Comparison of ENCODE assay signal across 9 cellular contexts in the genomic region with DNA sequence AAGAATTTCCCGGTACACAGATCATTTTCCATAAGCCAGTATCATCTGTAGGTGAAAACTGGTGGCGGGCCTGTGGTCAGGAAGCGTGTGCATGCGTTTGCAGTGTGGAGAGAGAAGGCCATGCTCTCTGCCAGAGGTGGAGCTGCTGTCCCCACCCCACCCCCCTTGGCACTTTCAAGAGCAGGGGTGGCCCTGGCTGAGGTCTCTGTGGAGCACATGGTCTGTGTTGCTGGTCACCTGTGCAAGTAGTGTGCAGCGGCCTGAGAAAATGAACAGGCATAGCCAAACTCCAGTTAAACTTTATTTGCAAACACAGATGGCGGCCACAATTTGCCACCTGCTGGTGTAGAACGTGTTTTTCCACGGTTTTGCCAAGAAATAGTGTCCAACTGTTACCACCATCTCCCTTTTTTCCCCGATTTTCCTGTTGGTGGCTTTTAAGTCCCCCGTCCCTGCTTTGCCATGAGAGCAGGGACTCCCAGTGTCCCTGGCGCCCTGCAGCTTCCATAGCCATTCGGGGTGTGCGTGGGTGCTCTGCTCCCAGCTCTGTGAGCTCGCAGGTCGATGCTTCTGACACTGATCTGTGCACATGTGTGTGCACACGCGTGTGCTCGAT. TPM values are rescaled to one million over a fixed set of nuclear protein-coding genes. Genes with fewer than 3 reads are reported as not detected.
DNase-seq lines count a peak whose midpoint lies in the region; ATAC-seq and TF ChIP-seq lines count a peak whose summit lies in the region.
"Had no signal": no experiment of that assay in that cellular context is flagged by ENCODE, and none has a peak within 500 bp of the region (broad histone marks: within the 10 kb centered on the region; RNA-seq: fewer than 3 reads in every experiment).

No MANE protein-coding gene starts in this region.

- no peak overlapping the region for H2AFZ ChIP-seq in SU-DHL-6 (ENCODE audit: low read depth, low read length, severe bottlenecking)

- H3K79me2 ChIP-seq in SU-DHL-6 (ENCODE audit: insufficient read depth, low read length): peaks cover 34% of the 10 kb centered on the region

- H3K9me3 ChIP-seq in SU-DHL-6 (ENCODE audit: insufficient read depth, low read length): no peaks in the 10 kb centered on the region

- H3K4me3 Mint-ChIP-seq in activated T-cell treated with anti-CD3 and anti-CD28 coated beads, Interleukin-2, amount 50 U/mL, for 24 hours: peak overlapping the region; percentile 95
- H3K4me3 Mint-ChIP-seq in stimulated activated naive CD8-positive, alpha-beta T cell treated with anti-CD3 and anti-CD28 coated beads, Interleukin-15, amount 100 ng/mL, for 72 hours: peak overlapping the region; percentile 91 to 94

- TF ChIP-seq CTCF in SU-DHL-6 (IDR thresholded peaks at IDR 0.05; ENCODE audit: insufficient read depth, low read length, poor library complexity, severe bottlenecking) (no peak), fibroblast of pulmonary artery (IDR thresholded peaks at IDR 0.05; ENCODE audit: low read length, missing control alignments) (no peak)

- 0 out of 2 replicates have a peak, but pooled peaks cover 3% of the 10 kb centered on the region for H3F3A ChIP-seq in SU-DHL-6 (ENCODE audit: insufficient read depth)

- H3K36me3 Mint-ChIP-seq in activated T-cell treated with anti-CD3 and anti-CD28 coated beads, Interleukin-2, amount 50 U/mL, for 24 hours (ENCODE audit: low read depth): peaks cover 59% of the 10 kb centered on the region

- peaks cover 5% of the 10 kb centered on the region; the same call in 1 of the 2 replicates for H4K20me1 ChIP-seq in SU-DHL-6 (ENCODE audit: low read depth, low read length)

- peaks cover 32% of the 10 kb centered on the region for H3K4me1 Mint-ChIP-seq in activated T-cell treated with anti-CD3 and anti-CD28 coated beads, Interleukin-2, amount 50 U/mL, for 24 hours (ENCODE audit: low read depth)
- peaks cover 37% of the 10 kb centered on the region for H3K4me1 Mint-ChIP-seq in stimulated activated naive CD8-positive, alpha-beta T cell treated with anti-CD3 and anti-CD28 coated beads, Interleukin-15, amount 100 ng/mL, for 72 hours

- no peaks in the 10 kb centered on the region for H3K36me3 ChIP-seq in SU-DHL-6 (ENCODE audit: low read length)

- DNase-seq in activated T-cell treated with anti-CD3 and anti-CD28 coated beads, Interleukin-2, amount 50 U/mL, for 24 hours: no peak
- DNase-seq in activated T-cell treated with anti-CD3 and anti-CD28 coated beads, Interleukin-2, amount 50 U/mL, for 48 hours: no peak
- DNase-seq in fibroblast of pulmonary artery (ENCODE audit: low read depth) (no peak), cerebellum (ENCODE audit: low spot score) (no peak), superior temporal gyrus (ENCODE audit: extremely low spot score) (no peak)
- DNase-seq in stimulated activated naive CD8-positive, alpha-beta T cell treated with anti-CD3 and anti-CD28 coated beads, Interleukin-15, amount 100 ng/mL, for 72 hours: no peak
- DNase-seq: occipital lobe had no signal

- no peak for ATAC-seq in stimulated activated naive CD8-positive, alpha-beta T cell treated with anti-CD3 and anti-CD28 coated beads, Interleukin-15, amount 100 ng/mL, for 72 hours
- ATAC-seq in HG03439 (IDR thresholded peaks at IDR 0.05; ENCODE audit: unreplicated experiment): no peak

- no peaks in the 10 kb centered on the region for H3K9me3 Mint-ChIP-seq in activated T-cell treated with anti-CD3 and anti-CD28 coated beads, Interleukin-2, amount 50 U/mL, for 24 hours
- H3K9me3 Mint-ChIP-seq in stimulated activated naive CD8-positive, alpha-beta T cell treated with anti-CD3 and anti-CD28 coated beads, Interleukin-15, amount 100 ng/mL, for 72 hours: no peaks in the 10 kb centered on the region

- peak overlapping the region; percentile 91 for H3K27ac Mint-ChIP-seq in activated T-cell treated with anti-CD3 and anti-CD28 coated beads, Interleukin-2, amount 50 U/mL, for 24 hours
- H3K27ac Mint-ChIP-seq in stimulated activated naive CD8-positive, alpha-beta T cell treated with anti-CD3 and anti-CD28 coated beads, Interleukin-15, amount 100 ng/mL, for 72 hours: peak overlapping the region; percentile 74 to 98

- H3K4me2 ChIP-seq in SU-DHL-6 (ENCODE audit: low read depth, low read length, poor library complexity, severe bottlenecking): peak overlapping the region; percentile 83

- H3K9ac ChIP-seq in SU-DHL-6 (ENCODE audit: low read length): no peak overlapping the region

- no peaks in the 10 kb centered on the region for H3K27me3 Mint-ChIP-seq in activated T-cell treated with anti-CD3 and anti-CD28 coated beads, Interleukin-2, amount 50 U/mL, for 24 hours
- H3K27me3 Mint-ChIP-seq in stimulated activated naive CD8-positive, alpha-beta T cell treated with anti-CD3 and anti-CD28 coated beads, Interleukin-15, amount 100 ng/mL, for 72 hours: no peaks in the 10 kb centered on the region

- no peaks in the 10 kb centered on the region for H3K9me2 ChIP-seq in SU-DHL-6 (replicated peaks; ENCODE audit: insufficient read depth, low read length)

- no peaks in the 10 kb centered on the region for H3K27me3 ChIP-seq in SU-DHL-6 (ENCODE audit: low read length)

- H3K4me3 ChIP-seq in SU-DHL-6 (ENCODE audit: insufficient read depth, low read length, poor library complexity, severe bottlenecking) (no peak overlapping the region), fibroblast of pulmonary artery (replicated peaks; ENCODE audit: low read depth, low read length) (peak overlapping the region; percentile 82)

- no peak overlapping the region for H3K27ac ChIP-seq in SU-DHL-6 (ENCODE audit: low read depth, low read length)

RNA-seq across cellular contexts. Expression of a gene that starts 2.5 kb away (rescaled TPM):
- total RNA-seq in cerebellum: 21.6 TPM
